In genomic region chr1:201594575-201595245, GRCh38 we compare ENCODE assay signal across 13 cellular contexts. TPM values are rescaled to one million over a fixed set of nuclear protein-coding genes. Genes with fewer than 3 reads are reported as not detected.
DNase-seq lines count a peak whose midpoint lies in the region; ATAC-seq and TF ChIP-seq lines count a peak whose summit lies in the region.
"Had no signal": no experiment of that assay in that cellular context is flagged by ENCODE, and none has a peak within 500 bp of the region (broad histone marks: within the 10 kb centered on the region; RNA-seq: fewer than 3 reads in every experiment).

No MANE protein-coding gene starts in this region.

- H3K4me3 ChIP-seq in SJCRH30, result no peak overlapping the region
- H3K4me3 ChIP-seq: ascending aorta had no signal

- peaks cover 13% of the 10 kb centered on the region for H3K4me1 ChIP-seq in SJCRH30

- no peaks in the 10 kb centered on the region for H3K27me3 ChIP-seq in SJCRH30
- H3K27me3 ChIP-seq: ascending aorta had no signal

- CTCF ChIA-PET in HEK293T (lab: Yijun Ruan, JAX), result no interaction called here

- H3K27ac Mint-ChIP-seq in activated naive CD8-positive, alpha-beta T cell treated with anti-CD3 and anti-CD28 coated beads, Interleukin-2, amount 50 U/mL, for 24 hours, result no peak overlapping the region
- H3K27ac Mint-ChIP-seq: CD4-positive, alpha-beta memory T cell had no signal

- no peaks in the 10 kb centered on the region for H3K9me3 ChIP-seq in SJCRH30 (replicated peaks)
- H3K9me3 ChIP-seq: ascending aorta had no signal

- POLR2A ChIA-PET in HEK293T (lab: Yijun Ruan, JAX), result interaction anchor here (1.3 kb wide), 1 partner anchor 11 kb away, joined by 4 read pairs; no protein-coding TSS in a partner anchor

- H3K4me3 Mint-ChIP-seq in activated naive CD8-positive, alpha-beta T cell treated with anti-CD3 and anti-CD28 coated beads, Interleukin-2, amount 50 U/mL, for 24 hours, result no peak overlapping the region
- H3K4me3 Mint-ChIP-seq: CD4-positive, alpha-beta memory T cell had no signal

- H3K36me3 Mint-ChIP-seq in activated naive CD8-positive, alpha-beta T cell treated with anti-CD3 and anti-CD28 coated beads, Interleukin-2, amount 50 U/mL, for 24 hours (ENCODE audit: low read depth), result no peaks in the 10 kb centered on the region
- H3K36me3 Mint-ChIP-seq: CD4-positive, alpha-beta memory T cell had no signal

- ATAC-seq in HG03457 (IDR thresholded peaks at IDR 0.05; ENCODE audit: unreplicated experiment) (no peak), HG02970 (IDR thresholded peaks at IDR 0.05; ENCODE audit: low FRiP score, unreplicated experiment) (no peak), GM19395 (IDR thresholded peaks at IDR 0.05; ENCODE audit: unreplicated experiment) (no peak)
- ATAC-seq in activated naive CD8-positive, alpha-beta T cell treated with anti-CD3 and anti-CD28 coated beads, Interleukin-2, amount 50 U/mL, for 24 hours, result no peak

- H3K36me3 ChIP-seq in SJCRH30, result peaks cover 13% of the 10 kb centered on the region

- no peaks in the 10 kb centered on the region for H3K4me1 Mint-ChIP-seq in activated naive CD8-positive, alpha-beta T cell treated with anti-CD3 and anti-CD28 coated beads, Interleukin-2, amount 50 U/mL, for 24 hours
- H3K4me1 Mint-ChIP-seq: CD4-positive, alpha-beta memory T cell had no signal

- H3K27me3 Mint-ChIP-seq in activated naive CD8-positive, alpha-beta T cell treated with anti-CD3 and anti-CD28 coated beads, Interleukin-2, amount 50 U/mL, for 24 hours, result no peaks in the 10 kb centered on the region

- DNase-seq in AG08396 (ENCODE audit: low spot score), result peak; percentile 47
- peak; percentile 64 for DNase-seq in HEK293T (ENCODE audit: extremely low spot score)
- DNase-seq in SJCRH30, result peak; percentile 59 to 62
- peak; percentile 91 for DNase-seq in iPS-NIHi7 (ENCODE audit: extremely low spot score)
- no peak for DNase-seq in activated naive CD8-positive, alpha-beta T cell treated with anti-CD3 and anti-CD28 coated beads, Interleukin-2, amount 50 U/mL, for 24 hours
- DNase-seq: CD4-positive, alpha-beta memory T cell; NCI-H1092 treated with DMSO at 0.1 percent for 48 hours; stimulated activated CD8-positive, alpha-beta memory T cell treated with anti-CD3 and anti-CD28 coated beads, Interleukin-4, amount 100 ng/mL, for 48 hours had no signal

- no peaks in the 10 kb centered on the region for H3K9me3 Mint-ChIP-seq in activated naive CD8-positive, alpha-beta T cell treated with anti-CD3 and anti-CD28 coated beads, Interleukin-2, amount 50 U/mL, for 24 hours
- H3K9me3 Mint-ChIP-seq: CD4-positive, alpha-beta memory T cell had no signal

- H3K27ac ChIP-seq in SJCRH30, result no peak overlapping the region
- H3K27ac ChIP-seq: epithelial cell of prostate had no signal

TF ChIP-seq in HEK293T, 16 proteins besides CTCF, POLR2A, EP300 and RAD21:
- TF ChIP-seq ZNF384 (IDR thresholded peaks at IDR 0.05) (no peak), LEF1 (IDR thresholded peaks at IDR 0.05; ENCODE audit: borderline replicate concordance) (no peak), HDGF (IDR thresholded peaks at IDR 0.05; ENCODE audit: borderline replicate concordance) (no peak), L3MBTL2 (conservative IDR thresholded peaks at IDR 0.05) (no peak), NFRKB (IDR thresholded peaks at IDR 0.05) (no peak), TARDBP (IDR thresholded peaks at IDR 0.05) (no peak), FOXA1 (IDR thresholded peaks at IDR 0.05) (no peak), ARNT (IDR thresholded peaks at IDR 0.05) (no peak), BHLHE40 (IDR thresholded peaks at IDR 0.05; ENCODE audit: borderline replicate concordance) (no peak), FOXM1 (IDR thresholded peaks at IDR 0.05; ENCODE audit: borderline replicate concordance) (no peak), SP1 (IDR thresholded peaks at IDR 0.05) (no peak), SUZ12 (IDR thresholded peaks at IDR 0.05) (no peak), FOXK2 (IDR thresholded peaks at IDR 0.05) (no peak), CTBP1 (IDR thresholded peaks at IDR 0.05; ENCODE audit: borderline replicate concordance) (no peak), ELF4 (IDR thresholded peaks at IDR 0.05) (no peak)
- TF ChIP-seq, protein P1, sequence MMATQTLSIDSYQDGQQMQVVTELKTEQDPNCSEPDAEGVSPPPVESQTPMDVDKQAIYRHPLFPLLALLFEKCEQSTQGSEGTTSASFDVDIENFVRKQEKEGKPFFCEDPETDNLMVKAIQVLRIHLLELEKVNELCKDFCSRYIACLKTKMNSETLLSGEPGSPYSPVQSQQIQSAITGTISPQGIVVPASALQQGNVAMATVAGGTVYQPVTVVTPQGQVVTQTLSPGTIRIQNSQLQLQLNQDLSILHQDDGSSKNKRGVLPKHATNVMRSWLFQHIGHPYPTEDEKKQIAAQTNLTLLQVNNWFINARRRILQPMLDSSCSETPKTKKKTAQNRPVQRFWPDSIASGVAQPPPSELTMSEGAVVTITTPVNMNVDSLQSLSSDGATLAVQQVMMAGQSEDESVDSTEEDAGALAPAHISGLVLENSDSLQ (IDR thresholded peaks at IDR 0.05), result no peak

RNA-seq across cellular contexts. Expression of gene NAV1, which starts 55.8 kb away (rescaled TPM):
- total RNA-seq in SJCRH30 (2014; rRNA removed; shearing (Covaris generic)), result 63.8 and 68.2 TPM in 2 replicates
